18 cellular contexts compared by ENCODE assay signal in the genomic region with DNA sequence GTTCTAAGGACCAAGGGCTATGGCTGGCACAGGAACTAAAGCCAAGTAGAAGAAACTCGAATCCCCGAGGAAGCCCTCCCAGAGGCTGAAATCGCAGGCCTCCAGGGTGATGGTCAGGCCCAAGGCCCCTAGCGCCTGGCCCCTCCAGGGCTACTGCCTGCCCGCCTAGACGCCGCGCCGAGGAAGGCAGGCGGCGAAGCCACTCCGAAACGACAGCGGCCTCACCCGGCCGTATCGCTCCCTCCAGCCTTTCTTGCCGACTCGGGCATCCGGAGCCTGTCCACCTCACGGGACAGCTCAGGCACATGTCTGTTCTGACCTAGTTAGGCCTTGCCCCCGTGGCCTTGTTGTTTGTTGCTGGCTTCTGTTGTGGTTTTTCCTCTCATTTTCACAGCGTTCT. TPM values are rescaled to one million over a fixed set of nuclear protein-coding genes. Genes with fewer than 3 reads are reported as not detected.
"Had no signal": no experiment of that assay in that cellular context is flagged by ENCODE, and none has a peak within 500 bp of the region (broad histone marks: within the 10 kb centered on the region; RNA-seq: fewer than 3 reads in every experiment).

No MANE protein-coding gene starts in this region.

- H3K27ac ChIP-seq: ascending aorta, hepatocyte, pancreas, tibial nerve, vagina had no signal

- H3K4me1 ChIP-seq: ascending aorta, pancreas, vagina had no signal

- DNase-seq: activated CD4-positive, alpha-beta T cell treated with anti-CD3 and anti-CD28 coated beads, Interleukin-2, amount 50 U/mL, for 48 hours; activated CD4-positive, CD25-positive, alpha-beta regulatory T cell treated with anti-CD3 and anti-CD28 coated beads, Interleukin-2, amount 50 U/mL, for 72 hours; activated CD8-positive, alpha-beta memory T cell treated with anti-CD3 and anti-CD28 coated beads, Interleukin-2, amount 10 ng/mL, durations not matched to agents 7 days and 5 days; activated naive CD4-positive, alpha-beta T cell treated with anti-CD3 and anti-CD28 coated beads for 36 hours; activated naive CD8-positive, alpha-beta T cell treated with anti-CD3 and anti-CD28 coated beads, Interleukin-2, amount 50 U/mL, for 24 hours; activated T-cell treated with anti-CD3 and anti-CD28 coated beads, Interleukin-2, amount 50 U/mL, for 1 hour; dermis blood vessel endothelial cell; stimulated activated CD4-positive, alpha-beta T cell treated with anti-CD3 and anti-CD28 coated beads, Interleukin-2, amount 100 ng/mL, for 24 hours had no signal

- H3K36me3 ChIP-seq: ascending aorta, pancreas, tibial nerve, vagina had no signal

- H3K4me3 ChIP-seq: ascending aorta, hepatocyte, pancreas, tibial nerve, vagina had no signal

- H3K4me2 ChIP-seq: hepatocyte had no signal

- ATAC-seq: activated CD8-positive, alpha-beta memory T cell treated with anti-CD3 and anti-CD28 coated beads, Interleukin-2, amount 10 ng/mL, durations not matched to agents 7 days and 5 days; activated naive CD8-positive, alpha-beta T cell treated with anti-CD3 and anti-CD28 coated beads, Interleukin-2, amount 50 U/mL, for 24 hours had no signal

- H3K79me2 ChIP-seq: hepatocyte had no signal

- H3K9me3 ChIP-seq: ascending aorta, pancreas, tibial nerve, vagina had no signal

- H2AFZ ChIP-seq: hepatocyte had no signal

RNA-seq across cellular contexts. Expression of gene LHX8, which starts 9.7 kb away (rescaled TPM):
- total RNA-seq: activated CD8-positive, alpha-beta memory T cell treated with anti-CD3 and anti-CD28 coated beads, Interleukin-2, amount 10 ng/mL, durations not matched to agents 7 days and 5 days; activated naive CD4-positive, alpha-beta T cell treated with anti-CD3 and anti-CD28 coated beads for 36 hours; activated T-helper 2 cell treated with anti-CD3 and anti-CD28 coated beads, Interferon-gamma antibody, Interleukin-2, Interleukin-4, amounts not matched to agents 10 μg/mL and 5 μg/mL and 100 μg/mL, durations not matched to agents 14 hours and 24 hours and 36 hours; ascending aorta; bronchial epithelial cell; dermis blood vessel endothelial cell; kidney epithelial cell; lower leg skin; mesenteric fat pad; pancreas; tibial nerve; vagina had no signal
- polyA plus RNA-seq: pancreas had no signal
